Comparison of ENCODE assay signal across 1 cellular context in the genomic region with DNA sequence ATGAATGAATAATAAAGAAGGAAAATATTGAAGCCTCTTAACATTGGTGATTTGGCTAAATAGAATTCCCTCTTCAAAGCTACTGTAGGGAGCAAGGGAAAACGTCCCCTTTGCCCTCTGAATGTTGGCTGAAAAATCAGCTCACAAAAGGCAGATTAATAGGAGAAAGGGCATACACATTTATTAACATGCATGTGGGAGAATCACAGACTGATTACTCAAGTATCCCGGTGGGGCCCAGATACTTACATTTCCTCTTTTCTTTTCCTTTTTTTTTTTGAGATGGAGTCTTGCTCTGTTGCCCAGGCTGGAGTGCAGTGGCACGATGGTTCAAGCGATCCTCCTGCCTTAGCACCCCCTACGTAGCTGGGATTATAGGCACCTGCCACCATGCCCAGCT.
TF ChIP-seq lines count a peak whose summit lies in the region.

No MANE protein-coding gene starts in this region.

TF ChIP-seq in HepG2, 621 proteins besides CTCF, POLR2A, EP300 and RAD21 (continued from another document):
- TF ChIP-seq, protein P1, sequence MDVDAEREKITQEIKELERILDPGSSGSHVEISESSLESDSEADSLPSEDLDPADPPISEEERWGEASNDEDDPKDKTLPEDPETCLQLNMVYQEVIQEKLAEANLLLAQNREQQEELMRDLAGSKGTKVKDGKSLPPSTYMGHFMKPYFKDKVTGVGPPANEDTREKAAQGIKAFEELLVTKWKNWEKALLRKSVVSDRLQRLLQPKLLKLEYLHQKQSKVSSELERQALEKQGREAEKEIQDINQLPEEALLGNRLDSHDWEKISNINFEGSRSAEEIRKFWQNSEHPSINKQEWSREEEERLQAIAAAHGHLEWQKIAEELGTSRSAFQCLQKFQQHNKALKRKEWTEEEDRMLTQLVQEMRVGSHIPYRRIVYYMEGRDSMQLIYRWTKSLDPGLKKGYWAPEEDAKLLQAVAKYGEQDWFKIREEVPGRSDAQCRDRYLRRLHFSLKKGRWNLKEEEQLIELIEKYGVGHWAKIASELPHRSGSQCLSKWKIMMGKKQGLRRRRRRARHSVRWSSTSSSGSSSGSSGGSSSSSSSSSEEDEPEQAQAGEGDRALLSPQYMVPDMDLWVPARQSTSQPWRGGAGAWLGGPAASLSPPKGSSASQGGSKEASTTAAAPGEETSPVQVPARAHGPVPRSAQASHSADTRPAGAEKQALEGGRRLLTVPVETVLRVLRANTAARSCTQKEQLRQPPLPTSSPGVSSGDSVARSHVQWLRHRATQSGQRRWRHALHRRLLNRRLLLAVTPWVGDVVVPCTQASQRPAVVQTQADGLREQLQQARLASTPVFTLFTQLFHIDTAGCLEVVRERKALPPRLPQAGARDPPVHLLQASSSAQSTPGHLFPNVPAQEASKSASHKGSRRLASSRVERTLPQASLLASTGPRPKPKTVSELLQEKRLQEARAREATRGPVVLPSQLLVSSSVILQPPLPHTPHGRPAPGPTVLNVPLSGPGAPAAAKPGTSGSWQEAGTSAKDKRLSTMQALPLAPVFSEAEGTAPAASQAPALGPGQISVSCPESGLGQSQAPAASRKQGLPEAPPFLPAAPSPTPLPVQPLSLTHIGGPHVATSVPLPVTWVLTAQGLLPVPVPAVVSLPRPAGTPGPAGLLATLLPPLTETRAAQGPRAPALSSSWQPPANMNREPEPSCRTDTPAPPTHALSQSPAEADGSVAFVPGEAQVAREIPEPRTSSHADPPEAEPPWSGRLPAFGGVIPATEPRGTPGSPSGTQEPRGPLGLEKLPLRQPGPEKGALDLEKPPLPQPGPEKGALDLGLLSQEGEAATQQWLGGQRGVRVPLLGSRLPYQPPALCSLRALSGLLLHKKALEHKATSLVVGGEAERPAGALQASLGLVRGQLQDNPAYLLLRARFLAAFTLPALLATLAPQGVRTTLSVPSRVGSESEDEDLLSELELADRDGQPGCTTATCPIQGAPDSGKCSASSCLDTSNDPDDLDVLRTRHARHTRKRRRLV (CRISPR knock-in tag; IDR thresholded peaks at IDR 0.05): no peak
- TF ChIP-seq ZNF574 (CRISPR knock-in tag; IDR thresholded peaks at IDR 0.05) (no peak), ZNF138 (CRISPR knock-in tag; IDR thresholded peaks at IDR 0.05; ENCODE audit: low read depth) (no peak), POGZ (CRISPR knock-in tag; IDR thresholded peaks at IDR 0.05) (no peak), PAF1 (CRISPR knock-in tag; IDR thresholded peaks at IDR 0.05) (no peak), ARNTL (CRISPR knock-in tag; IDR thresholded peaks at IDR 0.05) (no peak)
- TF ChIP-seq, protein P2, sequence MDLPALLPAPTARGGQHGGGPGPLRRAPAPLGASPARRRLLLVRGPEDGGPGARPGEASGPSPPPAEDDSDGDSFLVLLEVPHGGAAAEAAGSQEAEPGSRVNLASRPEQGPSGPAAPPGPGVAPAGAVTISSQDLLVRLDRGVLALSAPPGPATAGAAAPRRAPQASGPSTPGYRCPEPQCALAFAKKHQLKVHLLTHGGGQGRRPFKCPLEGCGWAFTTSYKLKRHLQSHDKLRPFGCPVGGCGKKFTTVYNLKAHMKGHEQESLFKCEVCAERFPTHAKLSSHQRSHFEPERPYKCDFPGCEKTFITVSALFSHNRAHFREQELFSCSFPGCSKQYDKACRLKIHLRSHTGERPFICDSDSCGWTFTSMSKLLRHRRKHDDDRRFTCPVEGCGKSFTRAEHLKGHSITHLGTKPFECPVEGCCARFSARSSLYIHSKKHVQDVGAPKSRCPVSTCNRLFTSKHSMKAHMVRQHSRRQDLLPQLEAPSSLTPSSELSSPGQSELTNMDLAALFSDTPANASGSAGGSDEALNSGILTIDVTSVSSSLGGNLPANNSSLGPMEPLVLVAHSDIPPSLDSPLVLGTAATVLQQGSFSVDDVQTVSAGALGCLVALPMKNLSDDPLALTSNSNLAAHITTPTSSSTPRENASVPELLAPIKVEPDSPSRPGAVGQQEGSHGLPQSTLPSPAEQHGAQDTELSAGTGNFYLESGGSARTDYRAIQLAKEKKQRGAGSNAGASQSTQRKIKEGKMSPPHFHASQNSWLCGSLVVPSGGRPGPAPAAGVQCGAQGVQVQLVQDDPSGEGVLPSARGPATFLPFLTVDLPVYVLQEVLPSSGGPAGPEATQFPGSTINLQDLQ (CRISPR knock-in tag; IDR thresholded peaks at IDR 0.05): no peak
TF ChIP-seq in HepG2: peak in this region for 0.
